ENCODE assay signal across 1 cellular context in the genomic region with DNA sequence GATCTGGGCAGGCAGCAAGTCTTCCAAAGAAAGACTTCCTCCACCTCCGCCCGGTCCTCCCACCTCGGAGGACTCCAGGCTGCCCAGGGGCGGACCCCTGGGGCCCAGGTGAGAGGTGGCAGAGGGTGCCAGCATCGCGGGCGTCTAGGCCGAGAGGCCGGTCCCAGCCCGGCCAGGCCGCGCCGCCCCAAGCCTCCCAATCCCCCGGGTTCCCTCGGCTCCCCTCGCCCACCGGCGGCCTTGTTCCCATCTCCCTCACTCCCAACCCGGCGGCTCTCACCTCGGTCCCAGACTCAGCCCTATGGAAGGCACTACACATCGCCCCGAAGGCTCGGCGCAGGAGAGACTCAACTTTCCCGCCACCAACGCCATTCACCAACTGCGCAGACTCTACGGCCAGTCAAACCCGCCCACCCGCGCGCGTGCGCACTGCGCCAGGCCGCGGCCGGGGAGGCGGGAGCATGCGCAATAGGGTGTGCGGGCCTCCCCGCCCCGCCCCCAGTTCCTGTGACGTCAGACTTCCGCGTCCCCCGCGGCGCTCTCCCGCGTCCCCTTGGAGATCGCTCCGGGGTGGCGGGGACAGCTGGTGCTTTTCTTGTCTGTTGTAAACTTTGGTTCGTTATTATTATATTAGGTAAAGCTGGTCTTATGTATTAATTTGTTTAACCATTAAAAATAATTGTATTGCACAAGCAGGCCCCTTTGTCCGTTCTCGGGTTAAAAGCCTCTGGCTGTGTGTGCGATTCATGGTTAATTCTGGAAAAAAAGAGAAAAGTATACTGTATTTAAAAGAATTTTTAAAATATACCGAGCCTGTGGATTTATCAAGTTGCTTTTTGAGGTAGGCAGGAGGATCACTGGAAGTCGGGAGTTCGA.
TF ChIP-seq lines count a peak whose summit lies in the region.

XRCC2 (minus strand) TSS at position 381 of the 876 bp plus-strand sequence; CDS start at position 319, 62 bp downstream.

TF ChIP-seq in K562, 482 proteins besides CTCF, POLR2A, EP300 and RAD21 (continued from another document and continues in another):
- TF ChIP-seq, protein P1, sequence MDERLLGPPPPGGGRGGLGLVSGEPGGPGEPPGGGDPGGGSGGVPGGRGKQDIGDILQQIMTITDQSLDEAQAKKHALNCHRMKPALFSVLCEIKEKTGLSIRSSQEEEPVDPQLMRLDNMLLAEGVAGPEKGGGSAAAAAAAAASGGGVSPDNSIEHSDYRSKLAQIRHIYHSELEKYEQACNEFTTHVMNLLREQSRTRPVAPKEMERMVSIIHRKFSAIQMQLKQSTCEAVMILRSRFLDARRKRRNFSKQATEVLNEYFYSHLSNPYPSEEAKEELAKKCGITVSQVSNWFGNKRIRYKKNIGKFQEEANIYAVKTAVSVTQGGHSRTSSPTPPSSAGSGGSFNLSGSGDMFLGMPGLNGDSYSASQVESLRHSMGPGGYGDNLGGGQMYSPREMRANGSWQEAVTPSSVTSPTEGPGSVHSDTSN (CRISPR knock-in tag; IDR thresholded peaks at IDR 0.05; ENCODE audit: low read depth), result no peak
- TF ChIP-seq, protein P1 (tag; conservative IDR thresholded peaks at IDR 0.05; ENCODE audit: low read depth), result no peak
- no peak for TF ChIP-seq ZNF655 (CRISPR knock-in tag; IDR thresholded peaks at IDR 0.05)
- TF ChIP-seq, protein P2, sequence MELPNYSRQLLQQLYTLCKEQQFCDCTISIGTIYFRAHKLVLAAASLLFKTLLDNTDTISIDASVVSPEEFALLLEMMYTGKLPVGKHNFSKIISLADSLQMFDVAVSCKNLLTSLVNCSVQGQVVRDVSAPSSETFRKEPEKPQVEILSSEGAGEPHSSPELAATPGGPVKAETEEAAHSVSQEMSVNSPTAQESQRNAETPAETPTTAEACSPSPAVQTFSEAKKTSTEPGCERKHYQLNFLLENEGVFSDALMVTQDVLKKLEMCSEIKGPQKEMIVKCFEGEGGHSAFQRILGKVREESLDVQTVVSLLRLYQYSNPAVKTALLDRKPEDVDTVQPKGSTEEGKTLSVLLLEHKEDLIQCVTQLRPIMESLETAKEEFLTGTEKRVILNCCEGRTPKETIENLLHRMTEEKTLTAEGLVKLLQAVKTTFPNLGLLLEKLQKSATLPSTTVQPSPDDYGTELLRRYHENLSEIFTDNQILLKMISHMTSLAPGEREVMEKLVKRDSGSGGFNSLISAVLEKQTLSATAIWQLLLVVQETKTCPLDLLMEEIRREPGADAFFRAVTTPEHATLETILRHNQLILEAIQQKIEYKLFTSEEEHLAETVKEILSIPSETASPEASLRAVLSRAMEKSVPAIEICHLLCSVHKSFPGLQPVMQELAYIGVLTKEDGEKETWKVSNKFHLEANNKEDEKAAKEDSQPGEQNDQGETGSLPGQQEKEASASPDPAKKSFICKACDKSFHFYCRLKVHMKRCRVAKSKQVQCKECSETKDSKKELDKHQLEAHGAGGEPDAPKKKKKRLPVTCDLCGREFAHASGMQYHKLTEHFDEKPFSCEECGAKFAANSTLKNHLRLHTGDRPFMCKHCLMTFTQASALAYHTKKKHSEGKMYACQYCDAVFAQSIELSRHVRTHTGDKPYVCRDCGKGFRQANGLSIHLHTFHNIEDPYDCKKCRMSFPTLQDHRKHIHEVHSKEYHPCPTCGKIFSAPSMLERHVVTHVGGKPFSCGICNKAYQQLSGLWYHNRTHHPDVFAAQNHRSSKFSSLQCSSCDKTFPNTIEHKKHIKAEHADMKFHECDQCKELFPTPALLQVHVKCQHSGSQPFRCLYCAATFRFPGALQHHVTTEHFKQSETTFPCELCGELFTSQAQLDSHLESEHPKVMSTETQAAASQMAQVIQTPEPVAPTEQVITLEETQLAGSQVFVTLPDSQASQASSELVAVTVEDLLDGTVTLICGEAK (IDR thresholded peaks at IDR 0.05), result peak; percentile 66
- TF ChIP-seq, protein P2 (CRISPR knock-in tag; IDR thresholded peaks at IDR 0.05), result no peak
- peak; percentile 83 for TF ChIP-seq GABPA (tag; conservative IDR thresholded peaks at IDR 0.05; ENCODE audit: low read depth)
- TF ChIP-seq ZNF280B (CRISPR knock-in tag; IDR thresholded peaks at IDR 0.05), result no peak
- no peak for TF ChIP-seq ZNF184 (CRISPR knock-in tag; IDR thresholded peaks at IDR 0.05)
- TF ChIP-seq PCBP1 (IDR thresholded peaks at IDR 0.05; ENCODE audit: low read depth, low read length, poor library complexity, severe bottlenecking), result peak; percentile 68
- 0 out of 2 replicates have a peak, but pooled peaks have one; percentile 27 for TF ChIP-seq TRIM28 (IDR thresholded peaks at IDR 0.05)
- no peak for TF ChIP-seq ZNF75A (CRISPR knock-in tag; IDR thresholded peaks at IDR 0.05)
- 0 out of 2 replicates have a peak, but pooled peaks have one; percentile 25 for TF ChIP-seq ZBED1 (IDR thresholded peaks at IDR 0.05)
- peak; percentile 99 for TF ChIP-seq POU5F1 (IDR thresholded peaks at IDR 0.05; ENCODE audit: borderline replicate concordance, low read depth, low read length, partially characterized antibody)
- TF ChIP-seq ZNF175 (CRISPR knock-in tag; IDR thresholded peaks at IDR 0.05; ENCODE audit: low read depth), result no peak; the same call in 1 of the 2 replicates
- TF ChIP-seq MBD2 (IDR thresholded peaks at IDR 0.05; ENCODE audit: borderline replicate concordance, low read depth), result peak; percentile 78
- no peak for TF ChIP-seq HMG20B (CRISPR knock-in tag; IDR thresholded peaks at IDR 0.05)
- TF ChIP-seq SP2 (IDR thresholded peaks at IDR 0.05; ENCODE audit: extremely low read depth, low read depth, low read length, poor library complexity, severe bottlenecking), result no peak
- TF ChIP-seq TEAD1 (CRISPR knock-in tag; IDR thresholded peaks at IDR 0.05), result peak in 1 of 2 experiments; percentile 56; a peak in 2 of 4 replicates
- TF ChIP-seq ZNF212 (CRISPR knock-in tag; IDR thresholded peaks at IDR 0.05), result no peak
- TF ChIP-seq DIDO1 (tag; IDR thresholded peaks at IDR 0.05; ENCODE audit: low read depth), result peak; percentile 70
- TF ChIP-seq, protein P3, sequence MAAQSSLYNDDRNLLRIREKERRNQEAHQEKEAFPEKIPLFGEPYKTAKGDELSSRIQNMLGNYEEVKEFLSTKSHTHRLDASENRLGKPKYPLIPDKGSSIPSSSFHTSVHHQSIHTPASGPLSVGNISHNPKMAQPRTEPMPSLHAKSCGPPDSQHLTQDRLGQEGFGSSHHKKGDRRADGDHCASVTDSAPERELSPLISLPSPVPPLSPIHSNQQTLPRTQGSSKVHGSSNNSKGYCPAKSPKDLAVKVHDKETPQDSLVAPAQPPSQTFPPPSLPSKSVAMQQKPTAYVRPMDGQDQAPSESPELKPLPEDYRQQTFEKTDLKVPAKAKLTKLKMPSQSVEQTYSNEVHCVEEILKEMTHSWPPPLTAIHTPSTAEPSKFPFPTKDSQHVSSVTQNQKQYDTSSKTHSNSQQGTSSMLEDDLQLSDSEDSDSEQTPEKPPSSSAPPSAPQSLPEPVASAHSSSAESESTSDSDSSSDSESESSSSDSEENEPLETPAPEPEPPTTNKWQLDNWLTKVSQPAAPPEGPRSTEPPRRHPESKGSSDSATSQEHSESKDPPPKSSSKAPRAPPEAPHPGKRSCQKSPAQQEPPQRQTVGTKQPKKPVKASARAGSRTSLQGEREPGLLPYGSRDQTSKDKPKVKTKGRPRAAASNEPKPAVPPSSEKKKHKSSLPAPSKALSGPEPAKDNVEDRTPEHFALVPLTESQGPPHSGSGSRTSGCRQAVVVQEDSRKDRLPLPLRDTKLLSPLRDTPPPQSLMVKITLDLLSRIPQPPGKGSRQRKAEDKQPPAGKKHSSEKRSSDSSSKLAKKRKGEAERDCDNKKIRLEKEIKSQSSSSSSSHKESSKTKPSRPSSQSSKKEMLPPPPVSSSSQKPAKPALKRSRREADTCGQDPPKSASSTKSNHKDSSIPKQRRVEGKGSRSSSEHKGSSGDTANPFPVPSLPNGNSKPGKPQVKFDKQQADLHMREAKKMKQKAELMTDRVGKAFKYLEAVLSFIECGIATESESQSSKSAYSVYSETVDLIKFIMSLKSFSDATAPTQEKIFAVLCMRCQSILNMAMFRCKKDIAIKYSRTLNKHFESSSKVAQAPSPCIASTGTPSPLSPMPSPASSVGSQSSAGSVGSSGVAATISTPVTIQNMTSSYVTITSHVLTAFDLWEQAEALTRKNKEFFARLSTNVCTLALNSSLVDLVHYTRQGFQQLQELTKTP (IDR thresholded peaks at IDR 0.05; ENCODE audit: low read depth in 1 of 2, partially characterized antibody in 2 of 2), result peak in 1 of 2 experiments; percentile 53
- TF ChIP-seq RBM34 (IDR thresholded peaks at IDR 0.05; ENCODE audit: borderline replicate concordance, insufficient read depth, low read length), result no peak
- no peak for TF ChIP-seq CEBPG (CRISPR knock-in tag; IDR thresholded peaks at IDR 0.05)
- peak; percentile 20 to 86; a peak in 3 of 4 replicates for TF ChIP-seq CEBPG (tag; conservative IDR thresholded peaks at IDR 0.05 in 1 of 2, IDR thresholded peaks at IDR 0.05 in 1 of 2)
- TF ChIP-seq RBBP5 (IDR thresholded peaks at IDR 0.05; ENCODE audit: borderline replicate concordance, insufficient read depth, low read length, poor library complexity, severe bottlenecking), result peak; percentile 87
- TF ChIP-seq SREBF2 (CRISPR knock-in tag; IDR thresholded peaks at IDR 0.05), result no peak
- no peak for TF ChIP-seq MCM2 (IDR thresholded peaks at IDR 0.05; ENCODE audit: low read depth)
- peak; percentile 52; the same call in 1 of the 2 replicates for TF ChIP-seq ZNF24 (IDR thresholded peaks at IDR 0.05)
- no peak for TF ChIP-seq NONO (IDR thresholded peaks at IDR 0.05; ENCODE audit: low read depth in 2 of 2, low read length in 1 of 2)
- peak; percentile 54; the same call in 1 of the 2 replicates for TF ChIP-seq CC2D1A (IDR thresholded peaks at IDR 0.05)
- no peak for TF ChIP-seq SMARCB1 (IDR thresholded peaks at IDR 0.05; ENCODE audit: insufficient read length, low read depth)
- no peak for TF ChIP-seq FUS (optimal IDR thresholded peaks at IDR 0.05; ENCODE audit: low read depth, low read length)
